In genomic region chr12:27427824-27428223, GRCh38 we compare ENCODE assay signal across 23 cellular contexts. TPM values are rescaled to one million over a fixed set of nuclear protein-coding genes. Genes with fewer than 3 reads are reported as not detected.
"Had no signal": no experiment of that assay in that cellular context is flagged by ENCODE, and none has a peak within 500 bp of the region (broad histone marks: within the 10 kb centered on the region; RNA-seq: fewer than 3 reads in every experiment).

No MANE protein-coding gene starts in this region.

- H3K4me3 ChIP-seq: coronary artery, esophagus squamous epithelium, lung, neural progenitor cell, ovary, right atrium auricular region, sigmoid colon, skin epidermis, stomach, thoracic aorta, transverse colon had no signal

- H3K27ac Mint-ChIP-seq: natural killer cell treated with Interleukin-12 subunit alpha and Interleukin-12 subunit beta and Interleukin-15 and Interleukin-18, amount 100 ng/mL, for 72 hours; neural progenitor cell had no signal

- H3K4me3 Mint-ChIP-seq: immature natural killer cell; natural killer cell treated with Interleukin-12 subunit alpha and Interleukin-12 subunit beta and Interleukin-15 and Interleukin-18, amount 100 ng/mL, for 72 hours; neural progenitor cell had no signal

- H3K4me1 Mint-ChIP-seq: immature natural killer cell, neural progenitor cell had no signal

- DNase-seq: effector CD4-positive, alpha-beta T cell; esophagus squamous epithelium; immature natural killer cell; kidney; left colon; left ventricle myocardium superior; mesenchymal stem cell; midbrain; nucleus accumbens; ovary; sigmoid colon; stimulated activated CD4-positive, alpha-beta T cell treated with anti-CD3 and anti-CD28 coated beads, Interleukin-12 subunit alpha, Interleukin-12 subunit beta, amount 100 ng/mL, for 4 hours; stimulated activated naive CD4-positive, alpha-beta T cell; stomach; substantia nigra; transverse colon had no signal

- H3K36me3 ChIP-seq: esophagus squamous epithelium, neural progenitor cell, ovary, right atrium auricular region, sigmoid colon, stomach, thoracic aorta, transverse colon had no signal

- H3K27ac ChIP-seq: coronary artery, neural progenitor cell, ovary, right atrium auricular region, sigmoid colon, stomach, thoracic aorta, transverse colon had no signal

- H3K9me3 Mint-ChIP-seq: immature natural killer cell; natural killer cell treated with Interleukin-12 subunit alpha and Interleukin-12 subunit beta and Interleukin-15 and Interleukin-18, amount 100 ng/mL, for 72 hours; neural progenitor cell had no signal

- H3K4me1 ChIP-seq: neural progenitor cell, right atrium auricular region, stomach had no signal

- ATAC-seq: left colon; left ventricle myocardium superior; natural killer cell treated with Interleukin-12 subunit alpha and Interleukin-12 subunit beta and Interleukin-15 and Interleukin-18, amount 100 ng/mL, for 72 hours had no signal

- H3K9me3 ChIP-seq: esophagus squamous epithelium, ovary, right atrium auricular region, sigmoid colon, stomach, thoracic aorta, transverse colon had no signal

- H3K36me3 Mint-ChIP-seq: immature natural killer cell; natural killer cell treated with Interleukin-12 subunit alpha and Interleukin-12 subunit beta and Interleukin-15 and Interleukin-18, amount 100 ng/mL, for 72 hours; neural progenitor cell had no signal

- H3K27me3 ChIP-seq: esophagus squamous epithelium, neural progenitor cell, ovary, right atrium auricular region, sigmoid colon, stomach, transverse colon had no signal

RNA-seq across cellular contexts. Expression of gene SMCO2, which starts 18.7 kb away (rescaled TPM):
- total RNA-seq: left colon, left ventricle myocardium superior, ovary, right atrium auricular region, sigmoid colon, thoracic aorta, transverse colon had no signal
- polyA plus RNA-seq: immature natural killer cell, ovary had no signal
